ENCODE assay signal across 8 cellular contexts in the genomic region with DNA sequence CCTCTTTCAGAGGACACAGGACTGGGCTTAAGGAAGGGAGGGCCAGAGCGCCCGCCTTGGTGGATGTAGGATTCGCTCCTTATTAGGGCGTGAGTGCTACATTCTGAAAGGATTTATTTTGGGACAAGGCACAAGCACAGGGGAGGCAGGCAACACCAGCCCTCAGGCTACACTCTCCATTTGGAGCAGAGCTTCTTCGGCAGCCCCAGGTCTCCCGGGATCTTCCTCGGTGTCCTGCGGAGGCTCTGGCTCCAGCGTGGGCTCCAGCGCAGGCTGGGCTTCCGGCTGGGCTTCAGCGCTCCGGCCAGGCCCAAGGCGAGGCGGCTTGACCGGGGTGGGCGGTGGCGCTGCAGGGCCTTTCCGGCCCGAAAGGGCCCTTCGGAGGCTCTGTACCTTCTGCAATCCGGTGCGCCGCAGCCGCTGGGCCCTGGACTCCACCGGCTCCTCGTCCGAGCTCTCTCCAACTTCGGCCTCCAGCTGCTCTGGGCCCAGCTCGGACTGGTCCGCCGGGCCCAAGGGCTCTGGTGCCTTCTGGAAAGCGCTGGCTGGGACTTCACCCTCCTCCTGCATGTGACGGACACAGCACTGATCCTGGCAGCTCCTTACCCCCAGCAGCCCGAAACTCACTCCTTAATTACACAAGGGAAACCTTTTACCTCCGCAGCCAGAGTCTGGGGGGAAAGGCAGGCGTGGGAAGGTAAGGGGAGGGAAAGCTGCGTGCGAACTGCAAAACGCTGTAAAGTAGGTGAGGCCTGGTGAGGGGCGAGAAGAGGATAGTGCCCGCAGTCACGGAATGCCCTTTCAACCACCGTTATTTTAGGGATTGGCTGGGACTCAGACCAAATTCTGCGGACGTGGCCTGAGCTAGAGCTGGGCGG. TPM values are rescaled to one million over a fixed set of nuclear protein-coding genes. Genes with fewer than 3 reads are reported as not detected.
DNase-seq lines count a peak whose midpoint lies in the region; ATAC-seq and TF ChIP-seq lines count a peak whose summit lies in the region.
"Had no signal": no experiment of that assay in that cellular context is flagged by ENCODE, and none has a peak within 500 bp of the region (broad histone marks: within the 10 kb centered on the region; RNA-seq: fewer than 3 reads in every experiment).

No MANE protein-coding gene starts in this region.

- POLR2A ChIA-PET in MCF 10A (lab: Yijun Ruan, JAX) = interaction anchor here (0.7 to 6.3 kb wide), 31 partner anchors 11 to 630 kb away, joined by 3 to 59 read pairs (median 4); a partner anchor contains a TSS

- no peak for TF ChIP-seq CTCF in MCF 10A (IDR thresholded peaks at IDR 0.05; ENCODE audit: unreplicated experiment)

- H3K4me1 Mint-ChIP-seq in MCF 10A (ENCODE audit: insufficient read depth, unreplicated experiment) = peaks cover 36% of the 10 kb centered on the region

- peaks cover 7% of the 10 kb centered on the region for H3K36me3 Mint-ChIP-seq in MCF 10A (ENCODE audit: insufficient read depth, unreplicated experiment)

- TSS peak; percentile 61 for BruUV-seq in MCF 10A (replicated peaks; lab: Mats Ljungman, UMichigan)

- DNase-seq in MCF 10A (ENCODE audit: unreplicated experiment) (peak; percentile 24), iris pigment epithelial cell (ENCODE audit: low read depth) (peak; percentile 63), substantia nigra (lab: John Stamatoyannopoulos, UW) (peak in 2 of 49 donors; percentile 23 to 31), NCI-H774 (lab: John Stamatoyannopoulos, UW) (no peak), NCI-H2029 treated with DMSO at 0.1 percent for 48 hours (lab: John Stamatoyannopoulos, UW) (no peak)

- peak overlapping the region; percentile 97 for H3K27ac Mint-ChIP-seq in MCF 10A (ENCODE audit: low read depth, unreplicated experiment)

- intact Hi-C loops in MCF 10A (cut with micrococcal nuclease) = loop anchor here (1.0 kb wide), 1 partner anchor 34 kb away; no protein-coding TSS in a partner anchor

- no peaks in the 10 kb centered on the region for H3K9me3 Mint-ChIP-seq in MCF 10A (ENCODE audit: unreplicated experiment)

- H3K27me3 Mint-ChIP-seq in MCF 10A (ENCODE audit: insufficient read depth, unreplicated experiment) = no peaks in the 10 kb centered on the region

- ATAC-seq in HG02938 (IDR thresholded peaks at IDR 0.05; ENCODE audit: unreplicated experiment) = peak; percentile 9
- no peak for ATAC-seq in HG02885 (IDR thresholded peaks at IDR 0.05; ENCODE audit: poor library complexity, unreplicated experiment)

- H3K4me3 Mint-ChIP-seq in MCF 10A (ENCODE audit: unreplicated experiment) = peak overlapping the region; percentile 86

- peak overlapping the region; percentile 35 for H3K27ac ChIP-seq in substantia nigra (ENCODE audit: low read depth, low read length, poor library complexity, severe bottlenecking)

- CTCF ChIA-PET in MCF 10A (lab: Yijun Ruan, JAX) = interaction anchor here (0.6 to 17.9 kb wide), 16 partner anchors 11 to 1078 kb away, joined by 3 to 185 read pairs (median 4); no protein-coding TSS in a partner anchor

RNA-seq across cellular contexts. Expression of a gene that starts 1.1 kb away (rescaled TPM):
- total RNA-seq in MCF 10A (2022) = 69.9 and 89.5 TPM in 2 replicates

RNA-seq across cellular contexts. Expression of a gene that starts 59.6 kb away (rescaled TPM):
- total RNA-seq in MCF 10A (2022) = not detected in 2 replicates
- total RNA-seq: SK-MEL-5 had no signal

Comparison
In these comparisons a context has a peak if more than half of its experiments do, and no peak if none do; other contexts are left out.
1. DNase-seq: peak in MCF 10A (single experiment) and iris pigment epithelial cell (single experiment); none in NCI-H774 (single experiment) and NCI-H2029 treated with DMSO at 0.1 percent for 48 hours (single experiment).